ENCODE assay signal across 11 cellular contexts in genomic region chr2:118049140-118050128, GRCh38. TPM values are rescaled to one million over a fixed set of nuclear protein-coding genes. Genes with fewer than 3 reads are reported as not detected.
A peak's percentile ranks its signal among the peaks of the same experiment; 100 is the strongest.
DNase-seq lines count a peak whose midpoint lies in the region; ATAC-seq, FAIRE-seq and TF ChIP-seq lines count a peak whose summit lies in the region.
"Had no signal": no experiment of that assay in that cellular context is flagged by ENCODE, and none has a peak within 500 bp of the region (broad histone marks: within the 10 kb centered on the region; RNA-seq: fewer than 3 reads in every experiment).

No MANE protein-coding gene starts in this region.

- DNase-seq in GM12865 (ENCODE audit: low read depth) (peak; percentile 38), GM19239 (ENCODE audit: insufficient read length, low spot score) (no peak), SKM-1 (lab: John Stamatoyannopoulos, UW; ENCODE audit: unreplicated experiment) (peak; percentile 44), immature natural killer cell (no peak), activated gamma-delta T cell (lab: John Stamatoyannopoulos, UW) (no peak), GM19238 (ENCODE audit: insufficient read length, low spot score) (no peak)
- no peak for DNase-seq in stimulated activated CD4-positive, alpha-beta T cell treated with anti-CD3 and anti-CD28 coated beads, Interleukin-2, amount 100 ng/mL, for 48 hours
- DNase-seq: activated effector memory CD4-positive, alpha-beta T cell treated with anti-CD3 and anti-CD28 coated beads, Interleukin-2, amount 50 U/mL, for 16 hours; effector CD8-positive, alpha-beta T cell; NCI-H524 treated with DMSO at 0.1 percent for 48 hours had no signal

- H3K4me1 Mint-ChIP-seq in immature natural killer cell: no peaks in the 10 kb centered on the region

- H3K36me3 Mint-ChIP-seq in immature natural killer cell: no peaks in the 10 kb centered on the region

- FAIRE-seq in GM19239 (lab: Jason Lieb, UNC): peak; percentile 21

- peak; percentile 52 for ATAC-seq in HG03097 (IDR thresholded peaks at IDR 0.05; ENCODE audit: low FRiP score, unreplicated experiment)

- no peak overlapping the region for H3K4me3 ChIP-seq in GM12865 (ENCODE audit: low read depth, low read length)

- no peak for TF ChIP-seq CTCF in GM12865 (IDR thresholded peaks at IDR 0.05; ENCODE audit: insufficient read depth, low read depth, low read length, missing control alignments)

- H3K9me3 Mint-ChIP-seq in immature natural killer cell: no peaks in the 10 kb centered on the region

- peak overlapping the region in 1 of 6 donors; percentile 23 for H3K27ac Mint-ChIP-seq in immature natural killer cell

- peaks cover 5 to 19% (median 11%) of the 10 kb centered on the region in 3 donors for H3K27me3 Mint-ChIP-seq in immature natural killer cell (ENCODE audit: low read depth in 3 of 3)

- no peak overlapping the region for H3K4me3 Mint-ChIP-seq in immature natural killer cell

RNA-seq across cellular contexts. Expression of gene CCDC93, which starts 35.6 kb away (rescaled TPM):
- polyA plus RNA-seq in immature natural killer cell: 1 to 10 TPM; 3.0 to 7.7 (median 4.2) TPM

RNA-seq across cellular contexts. Expression of gene INSIG2, which starts 38.8 kb away (rescaled TPM):
- 10 to 100 TPM; 15.9 to 19.8 (median 19.1) TPM for polyA plus RNA-seq in immature natural killer cell

Comparison
In these comparisons a context has a peak if more than half of its experiments do, and no peak if none do; other contexts are left out.
1. DNase-seq: peak in GM12865 (single experiment) and SKM-1 (single experiment); none in GM19239 (single experiment), immature natural killer cell (0 of 3), activated gamma-delta T cell (single experiment), stimulated activated CD4-positive, alpha-beta T cell treated with anti-CD3 and anti-CD28 coated beads, Interleukin-2, amount 100 ng/mL, for 48 hours (0 of 2) and GM19238 (single experiment).